ENCODE assay signal across 9 cellular contexts in the genomic region with DNA sequence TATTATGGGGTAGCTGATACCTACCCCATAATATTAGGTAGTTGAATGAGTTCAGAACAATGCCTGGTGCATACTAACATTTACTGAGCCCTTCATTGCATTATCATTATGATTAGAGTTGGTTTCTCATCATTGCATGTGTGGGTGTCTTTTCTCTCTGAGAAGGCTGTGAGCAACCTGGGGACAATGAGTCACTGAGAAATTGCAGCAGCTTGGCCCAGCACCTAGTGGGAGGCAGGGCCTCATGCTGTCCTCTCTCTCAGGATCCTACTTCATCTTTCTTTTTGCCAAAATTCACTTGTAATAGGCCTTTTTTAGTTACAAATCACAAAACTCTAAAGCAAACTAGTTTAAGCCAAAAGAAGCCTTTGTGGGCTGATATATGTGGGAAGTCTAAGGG. TPM values are rescaled to one million over a fixed set of nuclear protein-coding genes. Genes with fewer than 3 reads are reported as not detected.
DNase-seq lines count a peak whose midpoint lies in the region; ATAC-seq and TF ChIP-seq lines count a peak whose summit lies in the region.
"Had no signal": no experiment of that assay in that cellular context is flagged by ENCODE, and none has a peak within 500 bp of the region (broad histone marks: within the 10 kb centered on the region; RNA-seq: fewer than 3 reads in every experiment).

No MANE protein-coding gene starts in this region.

- TF ChIP-seq CTCF in HEK293 (tag by site-specific recombination; IDR thresholded peaks at IDR 0.05) (no peak), fibroblast of lung (conservative IDR thresholded peaks at IDR 0.05 in 1 of 2, IDR thresholded peaks at IDR 0.05 in 1 of 2; ENCODE audit: low read depth in 1 of 2, low read length in 2 of 2) (no peak)

- H3K27ac ChIP-seq in HEK293 (ENCODE audit: extremely low read depth, low read depth, low read length) (no peak overlapping the region), fibroblast of lung (ENCODE audit: insufficient read depth, low read length) (no peak overlapping the region)

- no peaks in the 10 kb centered on the region for H3K79me2 ChIP-seq in fibroblast of lung (ENCODE audit: control insufficient read depth, insufficient read depth, low read length)

- intact Hi-C loops in Right ventricle myocardium inferior (cut with DNase I): no loop called here

- peak; percentile 31 to 54 for DNase-seq in activated CD4-positive, alpha-beta T cell treated with anti-CD3 and anti-CD28 coated beads, Interleukin-2, amount 50 U/mL, for 4 hours
- peak; percentile 52 to 76 for DNase-seq in fibroblast of lung (ENCODE audit: low read depth in 2 of 2)
- DNase-seq in stimulated activated CD4-positive, alpha-beta T cell treated with anti-CD3 and anti-CD28 coated beads, TNF-alpha, amount 100 ng/mL, for 48 hours (ENCODE audit: low read depth in 3 of 3): peak; percentile 51 to 69 (median 61)
- DNase-seq in NCI-H1105 (lab: John Stamatoyannopoulos, UW): no peak
- DNase-seq in Right ventricle myocardium inferior (ENCODE audit: missing footprints): no peak
- no peak for DNase-seq in NCI-H2171 treated with DMSO at 0.1 percent for 48 hours (lab: John Stamatoyannopoulos, UW)
- DNase-seq: T-helper 17 cell had no signal

- no peak overlapping the region for H3K4me2 ChIP-seq in fibroblast of lung (ENCODE audit: extremely low read depth, insufficient read depth, low read length)

- no peak for ATAC-seq in Right ventricle myocardium inferior
- no peak for ATAC-seq in HG03457 (IDR thresholded peaks at IDR 0.05; ENCODE audit: unreplicated experiment)
- ATAC-seq: T-helper 17 cell had no signal

- no peak overlapping the region for H2AFZ ChIP-seq in fibroblast of lung (ENCODE audit: low read length)

- H3K4me3 ChIP-seq in HEK293 (ENCODE audit: low read depth, low read length): no peak overlapping the region
- no peak overlapping the region for H3K4me3 ChIP-seq in fibroblast of lung (replicated peaks in 1 of 4; ENCODE audit: control extremely low read depth in 1 of 4, insufficient read depth in 1 of 4, low read depth in 3 of 4, low read length in 4 of 4)

- POLR2A ChIA-PET in HEK293 (lab: Yijun Ruan, JAX): interaction anchor here (0.6 kb wide), 1 partner anchor 9 kb away, joined by 3 read pairs; a partner anchor contains a TSS

- H3K27me3 ChIP-seq in fibroblast of lung (ENCODE audit: control insufficient read depth, insufficient read depth, low read length): no peaks in the 10 kb centered on the region

- no peaks in the 10 kb centered on the region for H4K20me1 ChIP-seq in fibroblast of lung (ENCODE audit: control insufficient read depth, extremely low read depth, insufficient read depth, low read length)

- CTCF ChIA-PET in HEK293 (lab: Yijun Ruan, JAX): interaction anchor here (0.6 kb wide), 1 partner anchor 174 kb away, joined by 3 read pairs; a partner anchor contains a TSS

- peaks cover 10 to 39% of the 10 kb centered on the region in 2 experiments; a peak in 2 of 3 replicates for H3K36me3 ChIP-seq in HEK293 (ENCODE audit: control insufficient read depth in 2 of 2, insufficient read depth in 1 of 2, low read length in 2 of 2)
- peaks cover 8% of the 10 kb centered on the region for H3K36me3 ChIP-seq in fibroblast of lung (ENCODE audit: control insufficient read depth, insufficient read depth, low read length)

- no peaks in the 10 kb centered on the region for H3K4me1 ChIP-seq in HEK293 (ENCODE audit: control insufficient read depth, insufficient read depth, low read length)
- H3K4me1 ChIP-seq in fibroblast of lung (ENCODE audit: control insufficient read depth, extremely low read depth, insufficient read depth, low read length): peaks cover 2% of the 10 kb centered on the region

- H3K9ac ChIP-seq in fibroblast of lung (ENCODE audit: insufficient read depth, low read length): no peak overlapping the region

- H3K9me3 ChIP-seq in HEK293 (ENCODE audit: control insufficient read depth, insufficient read depth, low read depth, low read length) (no peaks in the 10 kb centered on the region), fibroblast of lung (ENCODE audit: control insufficient read depth, insufficient read depth, low read depth, low read length) (no peaks in the 10 kb centered on the region)

TF ChIP-seq in HEK293, 187 proteins besides CTCF, POLR2A, EP300 and RAD21:
- TF ChIP-seq, protein P1, sequence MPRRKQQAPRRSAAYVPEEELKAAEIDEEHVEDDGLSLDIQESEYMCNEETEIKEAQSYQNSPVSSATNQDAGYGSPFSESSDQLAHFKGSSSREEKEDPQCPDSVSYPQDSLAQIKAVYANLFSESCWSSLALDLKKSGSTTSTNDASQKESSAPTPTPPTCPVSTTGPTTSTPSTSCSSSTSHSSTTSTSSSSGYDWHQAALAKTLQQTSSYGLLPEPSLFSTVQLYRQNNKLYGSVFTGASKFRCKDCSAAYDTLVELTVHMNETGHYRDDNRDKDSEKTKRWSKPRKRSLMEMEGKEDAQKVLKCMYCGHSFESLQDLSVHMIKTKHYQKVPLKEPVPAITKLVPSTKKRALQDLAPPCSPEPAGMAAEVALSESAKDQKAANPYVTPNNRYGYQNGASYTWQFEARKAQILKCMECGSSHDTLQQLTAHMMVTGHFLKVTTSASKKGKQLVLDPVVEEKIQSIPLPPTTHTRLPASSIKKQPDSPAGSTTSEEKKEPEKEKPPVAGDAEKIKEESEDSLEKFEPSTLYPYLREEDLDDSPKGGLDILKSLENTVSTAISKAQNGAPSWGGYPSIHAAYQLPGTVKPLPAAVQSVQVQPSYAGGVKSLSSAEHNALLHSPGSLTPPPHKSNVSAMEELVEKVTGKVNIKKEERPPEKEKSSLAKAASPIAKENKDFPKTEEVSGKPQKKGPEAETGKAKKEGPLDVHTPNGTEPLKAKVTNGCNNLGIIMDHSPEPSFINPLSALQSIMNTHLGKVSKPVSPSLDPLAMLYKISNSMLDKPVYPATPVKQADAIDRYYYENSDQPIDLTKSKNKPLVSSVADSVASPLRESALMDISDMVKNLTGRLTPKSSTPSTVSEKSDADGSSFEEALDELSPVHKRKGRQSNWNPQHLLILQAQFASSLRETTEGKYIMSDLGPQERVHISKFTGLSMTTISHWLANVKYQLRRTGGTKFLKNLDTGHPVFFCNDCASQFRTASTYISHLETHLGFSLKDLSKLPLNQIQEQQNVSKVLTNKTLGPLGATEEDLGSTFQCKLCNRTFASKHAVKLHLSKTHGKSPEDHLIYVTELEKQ (tag by site-specific recombination; IDR thresholded peaks at IDR 0.05; ENCODE audit: borderline replicate concordance): no peak
- peak; percentile 48; the same call in 1 of the 2 replicates for TF ChIP-seq ZFHX2 (tag by site-specific recombination; conservative IDR thresholded peaks at IDR 0.05)
- TF ChIP-seq EGR2 (tag by site-specific recombination; IDR thresholded peaks at IDR 0.05; ENCODE audit: low read depth): 0 out of 2 replicates have a peak, but pooled peaks have one; percentile 22
- no peak for TF ChIP-seq ZBTB1 (tag by site-specific recombination; IDR thresholded peaks at IDR 0.05)
- peak; percentile 32; the same call in 1 of the 2 replicates for TF ChIP-seq ZIC2 (tag by site-specific recombination; IDR thresholded peaks at IDR 0.05)

RNA-seq across cellular contexts. Expression of a gene that starts 8.4 kb away (rescaled TPM):
- total RNA-seq in fibroblast of lung (55.2 and 64.2 TPM in 2 replicates), Right ventricle myocardium inferior (18.4 TPM)
- polyA plus RNA-seq in fibroblast of lung: 27.7 and 37.0 TPM in 2 replicates
- 37.0 and 60.0 TPM in 2 replicates for polyA plus RNA-seq in fibroblast of lung (2012)
- polyA minus RNA-seq in fibroblast of lung (ENCODE audit: low replicate concordance): 26.4 and 48.8 TPM in 2 replicates

RNA-seq across cellular contexts. Expression of a gene that starts 14.2 kb away (rescaled TPM):
- total RNA-seq in fibroblast of lung (69.3 and 87.9 TPM in 2 replicates), Right ventricle myocardium inferior (48.4 TPM)
- polyA plus RNA-seq in fibroblast of lung: 51.2 and 64.5 TPM in 2 replicates
- polyA plus RNA-seq in fibroblast of lung (2012): 68.9 and 87.6 TPM in 2 replicates
- 96.1 and 125 TPM in 2 replicates for polyA minus RNA-seq in fibroblast of lung (ENCODE audit: low replicate concordance)

RNA-seq across cellular contexts. Expression of a gene that starts 14.8 kb away (rescaled TPM):
- total RNA-seq in fibroblast of lung: 167 and 174 TPM in 2 replicates
- polyA plus RNA-seq in fibroblast of lung: 307 and 350 TPM in 2 replicates
- polyA plus RNA-seq in fibroblast of lung (2012): 188 and 212 TPM in 2 replicates
- polyA minus RNA-seq in fibroblast of lung (ENCODE audit: low replicate concordance): 55.8 and 72.2 TPM in 2 replicates
- 70.8 TPM for total RNA-seq in Right ventricle myocardium inferior

RNA-seq across cellular contexts. Expression of a gene that starts 28.4 kb away (rescaled TPM):
- total RNA-seq in fibroblast of lung (23.6 and 24.4 TPM in 2 replicates), Right ventricle myocardium inferior (10.5 TPM)
- polyA plus RNA-seq in fibroblast of lung: 20.1 and 22.2 TPM in 2 replicates
- polyA plus RNA-seq in fibroblast of lung (2012): 20.5 and 22.7 TPM in 2 replicates
- polyA minus RNA-seq in fibroblast of lung (ENCODE audit: low replicate concordance): 57.1 and 85.8 TPM in 2 replicates

RNA-seq across cellular contexts. Expression of a gene that starts 32.0 kb away (rescaled TPM):
- total RNA-seq in fibroblast of lung: 10.0 and 14.9 TPM in 2 replicates
- polyA plus RNA-seq in fibroblast of lung: 11.3 and 16.1 TPM in 2 replicates
- 8.0 and 11.6 TPM in 2 replicates for polyA plus RNA-seq in fibroblast of lung (2012)
- polyA minus RNA-seq in fibroblast of lung (ENCODE audit: low replicate concordance): 15.7 and 39.9 TPM in 2 replicates
- total RNA-seq in Right ventricle myocardium inferior: 10.6 TPM

Comparison
In these comparisons a context has a peak if more than half of its experiments do, and no peak if none do; other contexts are left out.
1. DNase-seq: peak in activated CD4-positive, alpha-beta T cell treated with anti-CD3 and anti-CD28 coated beads, Interleukin-2, amount 50 U/mL, for 4 hours (2 of 2), fibroblast of lung (2 of 2) and stimulated activated CD4-positive, alpha-beta T cell treated with anti-CD3 and anti-CD28 coated beads, TNF-alpha, amount 100 ng/mL, for 48 hours (3 of 3); none in NCI-H1105 (single experiment), Right ventricle myocardium inferior (single experiment) and NCI-H2171 treated with DMSO at 0.1 percent for 48 hours (single experiment).